21 cellular contexts compared by ENCODE assay signal in the genomic region with DNA sequence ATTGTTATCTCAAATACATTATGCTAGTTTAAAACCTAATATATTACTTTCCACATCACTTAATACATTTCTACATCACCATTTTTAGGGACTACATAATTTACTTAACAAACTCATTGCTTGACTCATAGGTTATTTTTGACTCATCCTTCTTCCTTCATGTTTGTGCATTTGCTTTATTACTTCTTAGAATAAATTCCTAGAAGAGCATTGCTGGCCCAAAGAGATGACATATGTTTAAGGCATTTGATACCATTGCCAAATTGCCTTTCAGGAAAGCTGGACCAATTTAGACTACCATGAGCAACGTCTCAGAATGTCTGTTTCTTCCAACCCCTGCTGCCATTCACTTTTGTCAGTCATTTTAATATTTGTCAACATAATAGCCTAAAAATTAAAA.
DNase-seq lines count a peak whose midpoint lies in the region; TF ChIP-seq lines count a peak whose summit lies in the region.
"Had no signal": no experiment of that assay in that cellular context is flagged by ENCODE, and none has a peak within 500 bp of the region (broad histone marks: within the 10 kb centered on the region; RNA-seq: fewer than 3 reads in every experiment).

No MANE protein-coding gene starts in this region.

- H3K14ac ChIP-seq in mesenchymal stem cell (ENCODE audit: low read length in 2 of 2), result no peak overlapping the region

- H3K4ac ChIP-seq in mesenchymal stem cell (ENCODE audit: low read depth in 1 of 2, low read length in 2 of 2), result no peak overlapping the region

- WGBS in mesenchymal stem cell, result 0% methylated on average over 1 of the region's 1 CpG
- 0 to 38% (median 35%) methylated on average over 1 of the region's 1 CpG for WGBS in ovary, 3 donors

- H3K9ac ChIP-seq in mesenchymal stem cell (ENCODE audit: low read length), result no peak overlapping the region

- no peak overlapping the region for H3K4me3 Mint-ChIP-seq in activated naive CD4-positive, alpha-beta T cell treated with anti-CD3 and anti-CD28 coated beads, Interleukin-2, amount 10 ng/mL, durations not matched to agents 7 days and 5 days
- H3K4me3 Mint-ChIP-seq: activated CD8-positive, alpha-beta memory T cell treated with anti-CD3 and anti-CD28 coated beads, Interleukin-2, amount 10 ng/mL, durations not matched to agents 7 days and 5 days; activated naive CD8-positive, alpha-beta T cell treated with anti-CD3 and anti-CD28 coated beads, Interleukin-2, amount 50 U/mL, for 24 hours; activated T-helper 17 cell treated with anti-CD3 and anti-CD28 coated beads, Interleukin-2, amount 50 U/mL, for 72 hours; stimulated activated memory B cell treated with anti-CD40 and anti-IgM and Interleukin-4, amounts not matched to agents 10 μg/mL and 1 μg/mL and 100 μg/mL, for 72 hours had no signal

- no peaks in the 10 kb centered on the region for H3K4me1 Mint-ChIP-seq in activated naive CD4-positive, alpha-beta T cell treated with anti-CD3 and anti-CD28 coated beads, Interleukin-2, amount 10 ng/mL, durations not matched to agents 7 days and 5 days
- H3K4me1 Mint-ChIP-seq: activated CD8-positive, alpha-beta memory T cell treated with anti-CD3 and anti-CD28 coated beads, Interleukin-2, amount 10 ng/mL, durations not matched to agents 7 days and 5 days; activated naive CD8-positive, alpha-beta T cell treated with anti-CD3 and anti-CD28 coated beads, Interleukin-2, amount 50 U/mL, for 24 hours; activated T-helper 17 cell treated with anti-CD3 and anti-CD28 coated beads, Interleukin-2, amount 50 U/mL, for 72 hours; stimulated activated memory B cell treated with anti-CD40 and anti-IgM and Interleukin-4, amounts not matched to agents 10 μg/mL and 1 μg/mL and 100 μg/mL, for 72 hours had no signal

- in situ Hi-C loops in astrocyte of the spinal cord (cut with HindIII; ENCODE audit: low sequenced_read_pairs), result no loop called here

- no peak overlapping the region for H3K23ac ChIP-seq in mesenchymal stem cell (ENCODE audit: low read length in 2 of 2)

- CTCF ChIA-PET in activated naive CD4-positive, alpha-beta T cell treated with anti-CD3 and anti-CD28 coated beads, Interleukin-2, amount 10 ng/mL, durations not matched to agents 7 days and 5 days (lab: Charles Lee), result no interaction called here

- H3K27me3 ChIP-seq in mesenchymal stem cell (ENCODE audit: control insufficient read depth in 1 of 2, insufficient read depth in 1 of 2, low read length in 2 of 2) (no peaks in the 10 kb centered on the region), ovary (no peaks in the 10 kb centered on the region)

- no peak for TF ChIP-seq CTCF in astrocyte of the spinal cord (IDR thresholded peaks at IDR 0.05; ENCODE audit: low read depth, low read length)
- no peak for TF ChIP-seq CTCF in ovary (IDR thresholded peaks at IDR 0.05)

- H3K4me2 ChIP-seq in mesenchymal stem cell (ENCODE audit: low read length, poor library complexity, severe bottlenecking), result no peak overlapping the region

- no peak overlapping the region for H3K18ac ChIP-seq in mesenchymal stem cell (ENCODE audit: low read depth in 1 of 2, low read length in 2 of 2)

- no peaks in the 10 kb centered on the region for H3K9me3 Mint-ChIP-seq in activated naive CD4-positive, alpha-beta T cell treated with anti-CD3 and anti-CD28 coated beads, Interleukin-2, amount 10 ng/mL, durations not matched to agents 7 days and 5 days
- H3K9me3 Mint-ChIP-seq: activated naive CD8-positive, alpha-beta T cell treated with anti-CD3 and anti-CD28 coated beads, Interleukin-2, amount 50 U/mL, for 24 hours; activated T-helper 17 cell treated with anti-CD3 and anti-CD28 coated beads, Interleukin-2, amount 50 U/mL, for 72 hours had no signal

- peaks cover 3% of the 10 kb centered on the region for H3K9me3 ChIP-seq in mesenchymal stem cell (ENCODE audit: control insufficient read depth, low read length)
- no peaks in the 10 kb centered on the region for H3K9me3 ChIP-seq in ovary
- H3K9me3 ChIP-seq: Caco-2 had no signal

- no peak overlapping the region for H4K91ac ChIP-seq in mesenchymal stem cell (ENCODE audit: low read length)

- H3K27ac ChIP-seq in mesenchymal stem cell (ENCODE audit: low read length, poor library complexity, severe bottlenecking) (no peak overlapping the region), ovary (no peak overlapping the region)

- DNase-seq in DMS 273 treated with DMSO at 0.1 percent for 48 hours (lab: John Stamatoyannopoulos, UW) (peak; percentile 13), NCI-H446 treated with DMSO at 0.1 percent for 48 hours (lab: John Stamatoyannopoulos, UW) (peak; percentile 83), astrocyte of the spinal cord (ENCODE audit: low read depth, low spot score) (peak; percentile 56), mesenchymal stem cell (peak; percentile 4), NCI-H146 (lab: John Stamatoyannopoulos, UW) (no peak), ovary (no peak), T1000 (lab: John Stamatoyannopoulos, UW) (no peak)
- no peak for DNase-seq in activated naive CD4-positive, alpha-beta T cell treated with anti-CD3 and anti-CD28 coated beads, Interleukin-2, amount 10 ng/mL, durations not matched to agents 7 days and 5 days
- DNase-seq: activated CD4-positive, alpha-beta T cell treated with anti-CD3 and anti-CD28 coated beads for 48 hours; activated CD8-positive, alpha-beta memory T cell treated with anti-CD3 and anti-CD28 coated beads, Interleukin-2, amount 10 ng/mL, durations not matched to agents 7 days and 5 days; activated naive CD8-positive, alpha-beta T cell treated with anti-CD3 and anti-CD28 coated beads, Interleukin-2, amount 50 U/mL, for 24 hours; Caco-2; central memory CD4-positive, alpha-beta T cell; erythroblast; left ventricle myocardium superior; NCI-H1417 treated with DMSO at 0.1 percent for 48 hours; NCI-H226; NK-92 treated with Interleukin-12 subunit alpha and Interleukin-12 subunit beta, amount 100 ng/mL, for 24 hours; stimulated activated CD4-positive, alpha-beta T cell treated with anti-CD3 and anti-CD28 coated beads, Interleukin-15, amount 100 ng/mL, for 24 hours had no signal

- no peak overlapping the region for H2BK15ac ChIP-seq in mesenchymal stem cell (ENCODE audit: low read depth, poor library complexity, severe bottlenecking)

- TF ChIP-seq POLR2A in ovary (IDR thresholded peaks at IDR 0.05), result no peak

- intact Hi-C loops in ovary (cut with DNase I), result no loop called here

- H3K27me3 Mint-ChIP-seq in activated naive CD4-positive, alpha-beta T cell treated with anti-CD3 and anti-CD28 coated beads, Interleukin-2, amount 10 ng/mL, durations not matched to agents 7 days and 5 days, result no peaks in the 10 kb centered on the region
- H3K27me3 Mint-ChIP-seq: activated CD8-positive, alpha-beta memory T cell treated with anti-CD3 and anti-CD28 coated beads, Interleukin-2, amount 10 ng/mL, durations not matched to agents 7 days and 5 days; activated naive CD8-positive, alpha-beta T cell treated with anti-CD3 and anti-CD28 coated beads, Interleukin-2, amount 50 U/mL, for 24 hours; activated T-helper 17 cell treated with anti-CD3 and anti-CD28 coated beads, Interleukin-2, amount 50 U/mL, for 72 hours; stimulated activated memory B cell treated with anti-CD40 and anti-IgM and Interleukin-4, amounts not matched to agents 10 μg/mL and 1 μg/mL and 100 μg/mL, for 72 hours had no signal

- H2BK5ac ChIP-seq in mesenchymal stem cell (ENCODE audit: low read depth, low read length, poor library complexity, severe bottlenecking), result no peak overlapping the region

- no peak overlapping the region for H2BK120ac ChIP-seq in mesenchymal stem cell (ENCODE audit: low read depth, low read length)

- no peak overlapping the region for H2AFZ ChIP-seq in mesenchymal stem cell (ENCODE audit: low read depth, low read length)

- no peak overlapping the region for H3K27ac Mint-ChIP-seq in activated naive CD4-positive, alpha-beta T cell treated with anti-CD3 and anti-CD28 coated beads, Interleukin-2, amount 10 ng/mL, durations not matched to agents 7 days and 5 days
- H3K27ac Mint-ChIP-seq: activated CD8-positive, alpha-beta memory T cell treated with anti-CD3 and anti-CD28 coated beads, Interleukin-2, amount 10 ng/mL, durations not matched to agents 7 days and 5 days; activated naive CD8-positive, alpha-beta T cell treated with anti-CD3 and anti-CD28 coated beads, Interleukin-2, amount 50 U/mL, for 24 hours; activated T-helper 17 cell treated with anti-CD3 and anti-CD28 coated beads, Interleukin-2, amount 50 U/mL, for 72 hours; stimulated activated memory B cell treated with anti-CD40 and anti-IgM and Interleukin-4, amounts not matched to agents 10 μg/mL and 1 μg/mL and 100 μg/mL, for 72 hours had no signal

- H3K4me1 ChIP-seq in mesenchymal stem cell (ENCODE audit: control insufficient read depth, insufficient read depth, low read depth, low read length) (no peaks in the 10 kb centered on the region), ovary (ENCODE audit: insufficient read depth) (no peaks in the 10 kb centered on the region)
- H3K4me1 ChIP-seq: Caco-2 had no signal

- H3K4me3 ChIP-seq in astrocyte of the spinal cord (ENCODE audit: low read depth, low read length) (no peak overlapping the region), mesenchymal stem cell (ENCODE audit: insufficient read depth in 1 of 2, low read depth in 1 of 2, low read length in 2 of 2) (no peak overlapping the region), ovary (no peak overlapping the region)

- H2AK5ac ChIP-seq in mesenchymal stem cell (ENCODE audit: low read length, severe bottlenecking), result no peak overlapping the region

- no peak for TF ChIP-seq EP300 in ovary (IDR thresholded peaks at IDR 0.05)

- H3K36me3 Mint-ChIP-seq in activated naive CD4-positive, alpha-beta T cell treated with anti-CD3 and anti-CD28 coated beads, Interleukin-2, amount 10 ng/mL, durations not matched to agents 7 days and 5 days, result no peaks in the 10 kb centered on the region
- H3K36me3 Mint-ChIP-seq: activated CD8-positive, alpha-beta memory T cell treated with anti-CD3 and anti-CD28 coated beads, Interleukin-2, amount 10 ng/mL, durations not matched to agents 7 days and 5 days; stimulated activated memory B cell treated with anti-CD40 and anti-IgM and Interleukin-4, amounts not matched to agents 10 μg/mL and 1 μg/mL and 100 μg/mL, for 72 hours had no signal

- no peaks in the 10 kb centered on the region for H3K79me1 ChIP-seq in mesenchymal stem cell (replicated peaks; ENCODE audit: low read length, poor library complexity, severe bottlenecking)

- H2BK12ac ChIP-seq in mesenchymal stem cell (ENCODE audit: low read length in 2 of 2), result no peak overlapping the region

- H3K36me3 ChIP-seq in mesenchymal stem cell (ENCODE audit: control insufficient read depth in 1 of 2, insufficient read depth in 2 of 2, low read depth in 1 of 2, low read length in 2 of 2) (no peaks in the 10 kb centered on the region), ovary (no peaks in the 10 kb centered on the region)

- H4K8ac ChIP-seq in mesenchymal stem cell (ENCODE audit: low read length), result no peak overlapping the region

Comparison
In these comparisons a context has a peak if more than half of its experiments do, and no peak if none do; other contexts are left out.
1. DNase-seq: peak in DMS 273 treated with DMSO at 0.1 percent for 48 hours (single experiment), NCI-H446 treated with DMSO at 0.1 percent for 48 hours (single experiment), astrocyte of the spinal cord (single experiment) and mesenchymal stem cell (single experiment); none in activated naive CD4-positive, alpha-beta T cell treated with anti-CD3 and anti-CD28 coated beads, Interleukin-2, amount 10 ng/mL, durations not matched to agents 7 days and 5 days (single experiment), NCI-H146 (single experiment), ovary (0 of 5) and T1000 (single experiment).